ENCODE assay signal across 29 cellular contexts in genomic region chr1:23242414-23242813, GRCh38. TPM values are rescaled to one million over a fixed set of nuclear protein-coding genes. Genes with fewer than 3 reads are reported as not detected.
"Had no signal": no experiment of that assay in that cellular context is flagged by ENCODE, and none has a peak within 500 bp of the region (broad histone marks: within the 10 kb centered on the region; RNA-seq: fewer than 3 reads in every experiment).

No MANE protein-coding gene starts in this region.

- H3K9me3 ChIP-seq: adrenal gland, breast epithelium had no signal

- DNase-seq: activated B cell treated with CpG ODN at 0.5 μM for 24 hours; activated CD4-positive, alpha-beta memory T cell treated with anti-CD3 and anti-CD28 coated beads for 36 hours; activated CD4-positive, alpha-beta T cell treated with anti-CD3 and anti-CD28 coated beads for 1 hour; activated CD4-positive, alpha-beta T cell treated with anti-CD3 and anti-CD28 coated beads, Interleukin-2, amount 10 ng/mL, durations not matched to agents 7 days and 5 days; activated CD8-positive, alpha-beta memory T cell treated with anti-CD3 and anti-CD28 coated beads for 24 hours; activated gamma-delta T cell; activated naive CD4-positive, alpha-beta T cell treated with anti-CD3 and anti-CD28 coated beads, Interleukin-2, amount 10 ng/mL, durations not matched to agents 7 days and 5 days; activated naive CD8-positive, alpha-beta T cell treated with anti-CD3 and anti-CD28 coated beads, Interleukin-2, amount 10 ng/mL, durations not matched to agents 7 days and 5 days; activated T-cell treated with anti-CD3 and anti-CD28 coated beads, Interleukin-2, amount 50 U/mL, for 48 hours; adrenal gland; aorta; Kasumi-1; KBM-7; NCI-H1092; NCI-H1417; NCI-H1694; NCI-H2029; NCI-H345; NCI-H510A; NCI-H69; NK-92 treated with Interleukin-12 subunit alpha and Interleukin-12 subunit beta, amount 100 ng/mL, for 24 hours; OCI-M1; SHP77 treated with DMSO at 0.1 percent for 48 hours had no signal

- H3K27me3 ChIP-seq: adrenal gland, breast epithelium had no signal

- ATAC-seq: activated T-helper 17 cell treated with anti-CD3 and anti-CD28 coated beads, Interleukin-2, amount 50 U/mL, for 72 hours; Panc1 had no signal

- H3K4me1 Mint-ChIP-seq: activated B cell treated with CpG ODN at 0.5 μM for 24 hours; activated CD4-positive, alpha-beta T cell treated with anti-CD3 and anti-CD28 coated beads, Interleukin-2, amount 10 ng/mL, durations not matched to agents 7 days and 5 days; activated naive CD4-positive, alpha-beta T cell treated with anti-CD3 and anti-CD28 coated beads, Interleukin-2, amount 10 ng/mL, durations not matched to agents 7 days and 5 days; activated naive CD8-positive, alpha-beta T cell treated with anti-CD3 and anti-CD28 coated beads, Interleukin-2, amount 10 ng/mL, durations not matched to agents 7 days and 5 days; activated T-helper 17 cell treated with anti-CD3 and anti-CD28 coated beads, Interleukin-2, amount 50 U/mL, for 72 hours; central memory CD8-positive, alpha-beta T cell had no signal

- H3K36me3 Mint-ChIP-seq: activated CD4-positive, alpha-beta memory T cell treated with anti-CD3 and anti-CD28 coated beads for 36 hours; activated naive CD4-positive, alpha-beta T cell treated with anti-CD3 and anti-CD28 coated beads, Interleukin-2, amount 10 ng/mL, durations not matched to agents 7 days and 5 days; activated naive CD8-positive, alpha-beta T cell treated with anti-CD3 and anti-CD28 coated beads, Interleukin-2, amount 10 ng/mL, durations not matched to agents 7 days and 5 days had no signal

- H3K27ac ChIP-seq: adrenal gland, breast epithelium had no signal

- H3K4me3 Mint-ChIP-seq: activated B cell treated with CpG ODN at 0.5 μM for 24 hours; activated CD4-positive, alpha-beta memory T cell treated with anti-CD3 and anti-CD28 coated beads for 36 hours; activated CD4-positive, alpha-beta T cell treated with anti-CD3 and anti-CD28 coated beads, Interleukin-2, amount 10 ng/mL, durations not matched to agents 7 days and 5 days; activated naive CD4-positive, alpha-beta T cell treated with anti-CD3 and anti-CD28 coated beads, Interleukin-2, amount 10 ng/mL, durations not matched to agents 7 days and 5 days; activated naive CD8-positive, alpha-beta T cell treated with anti-CD3 and anti-CD28 coated beads, Interleukin-2, amount 10 ng/mL, durations not matched to agents 7 days and 5 days; activated T-helper 17 cell treated with anti-CD3 and anti-CD28 coated beads, Interleukin-2, amount 50 U/mL, for 72 hours; central memory CD8-positive, alpha-beta T cell; T-helper 1 cell treated with Interleukin-12 subunit alpha and Interleukin-12 subunit beta and Interleukin-4 antibody, amounts not matched to agents 30 μg/mL and 1 μg/mL, for 36 hours had no signal

- H3K9me3 Mint-ChIP-seq: activated B cell treated with CpG ODN at 0.5 μM for 24 hours; activated CD4-positive, alpha-beta memory T cell treated with anti-CD3 and anti-CD28 coated beads for 36 hours; activated CD4-positive, alpha-beta T cell treated with anti-CD3 and anti-CD28 coated beads, Interleukin-2, amount 10 ng/mL, durations not matched to agents 7 days and 5 days; activated naive CD4-positive, alpha-beta T cell treated with anti-CD3 and anti-CD28 coated beads, Interleukin-2, amount 10 ng/mL, durations not matched to agents 7 days and 5 days; activated naive CD8-positive, alpha-beta T cell treated with anti-CD3 and anti-CD28 coated beads, Interleukin-2, amount 10 ng/mL, durations not matched to agents 7 days and 5 days; activated T-helper 17 cell treated with anti-CD3 and anti-CD28 coated beads, Interleukin-2, amount 50 U/mL, for 72 hours; central memory CD8-positive, alpha-beta T cell; T-helper 1 cell treated with Interleukin-12 subunit alpha and Interleukin-12 subunit beta and Interleukin-4 antibody, amounts not matched to agents 30 μg/mL and 1 μg/mL, for 36 hours had no signal

- H3K27ac Mint-ChIP-seq: activated B cell treated with CpG ODN at 0.5 μM for 24 hours; activated CD4-positive, alpha-beta memory T cell treated with anti-CD3 and anti-CD28 coated beads for 36 hours; activated CD4-positive, alpha-beta T cell treated with anti-CD3 and anti-CD28 coated beads, Interleukin-2, amount 10 ng/mL, durations not matched to agents 7 days and 5 days; activated naive CD4-positive, alpha-beta T cell treated with anti-CD3 and anti-CD28 coated beads, Interleukin-2, amount 10 ng/mL, durations not matched to agents 7 days and 5 days; activated naive CD8-positive, alpha-beta T cell treated with anti-CD3 and anti-CD28 coated beads, Interleukin-2, amount 10 ng/mL, durations not matched to agents 7 days and 5 days; activated T-helper 17 cell treated with anti-CD3 and anti-CD28 coated beads, Interleukin-2, amount 50 U/mL, for 72 hours; T-helper 1 cell treated with Interleukin-12 subunit alpha and Interleukin-12 subunit beta and Interleukin-4 antibody, amounts not matched to agents 30 μg/mL and 1 μg/mL, for 36 hours had no signal

- H3K36me3 ChIP-seq: adrenal gland, breast epithelium had no signal

- H3K4me3 ChIP-seq: adrenal gland, breast epithelium had no signal

- H3K4me1 ChIP-seq: adrenal gland, breast epithelium had no signal

RNA-seq across cellular contexts. Expression of gene HTR1D, which starts 25.1 kb away (rescaled TPM):
- total RNA-seq: activated B cell treated with CpG ODN at 0.5 μM for 24 hours; activated CD4-positive, alpha-beta memory T cell treated with anti-CD3 and anti-CD28 coated beads for 36 hours; activated CD4-positive, alpha-beta T cell treated with anti-CD3 and anti-CD28 coated beads, Interleukin-2, amount 10 ng/mL, durations not matched to agents 7 days and 5 days; activated naive CD8-positive, alpha-beta T cell treated with anti-CD3 and anti-CD28 coated beads, Interleukin-2, amount 10 ng/mL, durations not matched to agents 7 days and 5 days; activated T-helper 17 cell treated with anti-CD3 and anti-CD28 coated beads, Interleukin-2, amount 50 U/mL, for 72 hours; adrenal gland; aorta; breast epithelium; SK-MEL-5 had no signal
